Comparison of ENCODE assay signal across 16 cellular contexts in the genomic region with DNA sequence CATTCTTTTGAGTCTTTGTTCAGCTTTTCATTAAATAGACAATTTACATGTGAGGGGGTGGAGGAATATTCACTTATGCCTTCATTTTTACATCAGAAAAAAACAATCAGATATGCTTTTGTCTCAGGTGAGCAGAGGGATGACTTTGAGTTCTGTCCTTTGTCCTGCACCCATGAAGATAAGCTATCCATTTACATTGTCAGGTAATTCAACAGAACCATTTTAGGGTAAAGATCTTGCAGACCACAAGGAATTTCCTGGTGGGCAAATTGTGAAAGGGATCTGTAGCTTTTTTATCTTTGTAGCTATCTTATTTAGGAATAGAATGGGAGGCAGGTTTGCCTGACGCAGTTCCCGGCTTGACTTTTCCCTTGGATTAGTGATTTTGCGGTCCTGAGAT.
DNase-seq lines count a peak whose midpoint lies in the region; FAIRE-seq and TF ChIP-seq lines count a peak whose summit lies in the region.
"Had no signal": no experiment of that assay in that cellular context is flagged by ENCODE, and none has a peak within 500 bp of the region (broad histone marks: within the 10 kb centered on the region; RNA-seq: fewer than 3 reads in every experiment).

No MANE protein-coding gene starts in this region.

- no peak for FAIRE-seq in D721Med (lab: Jason Lieb, UNC)

- DNase-seq in NCI-H774 (lab: John Stamatoyannopoulos, UW), result no peak
- no peak for DNase-seq in D721Med (ENCODE audit: insufficient read length, low spot score)
- no peak for DNase-seq in colonic mucosa
- DNase-seq: C1 segment of cervical spinal cord; DMS79 treated with DMSO at 0.1 percent for 48 hours; H7; NCI-H1105; NCI-H1694; NCI-H2081 treated with DMSO at 0.1 percent for 48 hours; NK-92 treated with Interleukin-12 subunit alpha and Interleukin-12 subunit beta, amount 100 ng/mL, for 24 hours; RPMI8226; SHP77 treated with DMSO at 0.1 percent for 48 hours had no signal

- H3K9ac ChIP-seq in BLaER1 treated with 17β-estradiol and CSF1 and Interleukin-3, amounts not matched to agents 10 nM and 100 nM, result peak overlapping the region in 2 of 11 experiments; percentile 14 to 59; a peak in 3 of 22 replicates
- H3K9ac ChIP-seq in HUES64 (ENCODE audit: low read depth, low read length) (no peak overlapping the region), colonic mucosa (ENCODE audit: low read depth in 2 of 2, low read length in 2 of 2) (no peak overlapping the region)

- intact Hi-C loops in dendritic cell treated with granulocyte-macrophage colony-stimulating factor and Interleukin-4, amounts not matched to agents 40 ng/mL and 50 ng/mL, for 4 days (cut with micrococcal nuclease), result loop anchor here (5.0 kb wide), 1 partner anchor 75 kb away; no protein-coding TSS in a partner anchor
- intact Hi-C loops in colonic mucosa (cut with DNase I), result no loop called here

- TF ChIP-seq CTCF in neutrophil (IDR thresholded peaks at IDR 0.05) (no peak), D721Med (IDR thresholded peaks at IDR 0.05; ENCODE audit: insufficient read depth, missing control alignments) (no peak), colonic mucosa (IDR thresholded peaks at IDR 0.05) (no peak)

- no peaks in the 10 kb centered on the region for H3K27me3 Mint-ChIP-seq in dendritic cell treated with granulocyte-macrophage colony-stimulating factor and Interleukin-4, amounts not matched to agents 40 ng/mL and 50 ng/mL, for 4 days

- H3K27ac Mint-ChIP-seq in dendritic cell treated with granulocyte-macrophage colony-stimulating factor and Interleukin-4, amounts not matched to agents 40 ng/mL and 50 ng/mL, for 4 days, result peak overlapping the region; percentile 96

- no peak overlapping the region for H3K4me3 ChIP-seq in BLaER1 treated with 17β-estradiol and CSF1 and Interleukin-3, amounts not matched to agents 10 nM and 100 nM
- no peak overlapping the region for H3K4me3 ChIP-seq in HUES64 (ENCODE audit: low read length)
- no peak overlapping the region for H3K4me3 ChIP-seq in neutrophil (ENCODE audit: low read depth in 1 of 2, low read length in 1 of 2)
- H3K4me3 ChIP-seq in colonic mucosa, result no peak overlapping the region

- H3K9me3 ChIP-seq in BLaER1 treated with 17β-estradiol and CSF1 and Interleukin-3, amounts not matched to agents 10 nM and 100 nM (replicated peaks in 1 of 11), result no peaks in the 10 kb centered on the region
- no peaks in the 10 kb centered on the region for H3K9me3 ChIP-seq in HUES64 (ENCODE audit: insufficient read depth, low read depth, low read length)
- H3K9me3 ChIP-seq in neutrophil, result no peaks in the 10 kb centered on the region
- H3K9me3 ChIP-seq in colonic mucosa, result no peaks in the 10 kb centered on the region

- H3K36me3 ChIP-seq in BLaER1 treated with 17β-estradiol and CSF1 and Interleukin-3, amounts not matched to agents 10 nM and 100 nM, result no peaks in the 10 kb centered on the region
- H3K36me3 ChIP-seq in HUES64 (ENCODE audit: insufficient read depth, low read length) (no peaks in the 10 kb centered on the region), neutrophil (no peaks in the 10 kb centered on the region), colonic mucosa (no peaks in the 10 kb centered on the region)

- no peak overlapping the region for H3K4me3 Mint-ChIP-seq in dendritic cell treated with granulocyte-macrophage colony-stimulating factor and Interleukin-4, amounts not matched to agents 40 ng/mL and 50 ng/mL, for 4 days

- no peaks in the 10 kb centered on the region for H3K36me3 Mint-ChIP-seq in dendritic cell treated with granulocyte-macrophage colony-stimulating factor and Interleukin-4, amounts not matched to agents 40 ng/mL and 50 ng/mL, for 4 days (ENCODE audit: low read depth)

- H3K4me1 Mint-ChIP-seq in dendritic cell treated with granulocyte-macrophage colony-stimulating factor and Interleukin-4, amounts not matched to agents 40 ng/mL and 50 ng/mL, for 4 days (ENCODE audit: low read depth), result peaks cover 85% of the 10 kb centered on the region

- peak overlapping the region in 7 of 11 experiments; percentile 74 to 89 (median 82); a peak in 14 of 22 replicates for H3K4me2 ChIP-seq in BLaER1 treated with 17β-estradiol and CSF1 and Interleukin-3, amounts not matched to agents 10 nM and 100 nM

- H3K27me3 ChIP-seq in BLaER1 treated with 17β-estradiol and CSF1 and Interleukin-3, amounts not matched to agents 10 nM and 100 nM, result no peaks in the 10 kb centered on the region
- H3K27me3 ChIP-seq in HUES64 (ENCODE audit: insufficient read depth, low read length), result no peaks in the 10 kb centered on the region
- H3K27me3 ChIP-seq in neutrophil, result no peaks in the 10 kb centered on the region
- H3K27me3 ChIP-seq in colonic mucosa, result no peaks in the 10 kb centered on the region

- H3K4me1 ChIP-seq in BLaER1 treated with 17β-estradiol and CSF1 and Interleukin-3, amounts not matched to agents 10 nM and 100 nM, result peaks cover 55 to 82% (median 77%) of the 10 kb centered on the region in 10 experiments
- H3K4me1 ChIP-seq in HUES64 (ENCODE audit: insufficient read depth, low read length) (peaks cover 8% of the 10 kb centered on the region; the same call in 1 of the 2 replicates), neutrophil (ENCODE audit: control insufficient read depth in 1 of 2, insufficient read depth in 1 of 2, low read depth in 1 of 2, low read length in 1 of 2) (peaks cover 50 to 53% of the 10 kb centered on the region in 2 experiments), colonic mucosa (peaks cover 5% of the 10 kb centered on the region)

- H3K9me3 Mint-ChIP-seq in dendritic cell treated with granulocyte-macrophage colony-stimulating factor and Interleukin-4, amounts not matched to agents 40 ng/mL and 50 ng/mL, for 4 days, result no peaks in the 10 kb centered on the region

- H3K27ac ChIP-seq in BLaER1 treated with 17β-estradiol and CSF1 and Interleukin-3, amounts not matched to agents 10 nM and 100 nM, result peak overlapping the region in 7 of 11 experiments; percentile 79 to 92 (median 88); a peak in 9 of 22 replicates
- peak overlapping the region; percentile 74; the same call in 1 of the 2 replicates for H3K27ac ChIP-seq in HUES64 (ENCODE audit: low read depth, low read length)
- H3K27ac ChIP-seq in neutrophil, result peak overlapping the region; percentile 94
- no peak overlapping the region for H3K27ac ChIP-seq in colonic mucosa

- no peaks in the 10 kb centered on the region for H4K20me1 ChIP-seq in BLaER1 treated with 17β-estradiol and CSF1 and Interleukin-3, amounts not matched to agents 10 nM and 100 nM

- WGBS in HUES64, result 100% methylated on average over 2 of the region's 3 CpGs
